In genomic region chr3:20760981-20761380, GRCh38 we compare ENCODE assay signal across 26 cellular contexts.
"Had no signal": no experiment of that assay in that cellular context is flagged by ENCODE, and none has a peak within 500 bp of the region (broad histone marks: within the 10 kb centered on the region; RNA-seq: fewer than 3 reads in every experiment).

No MANE protein-coding gene starts in this region.

- DNase-seq: activated CD4-positive, alpha-beta T cell treated with anti-CD3 and anti-CD28 coated beads for 48 hours; activated CD4-positive, alpha-beta T cell treated with anti-CD3 and anti-CD28 coated beads, Interleukin-2, amount 50 U/mL, for 48 hours; activated CD8-positive, alpha-beta memory T cell treated with anti-CD3 and anti-CD28 coated beads for 24 hours; activated effector memory CD4-positive, alpha-beta T cell treated with Interleukin-2 at 50 U/mL for 16 hours; activated naive CD4-positive, alpha-beta T cell treated with anti-CD3 and anti-CD28 coated beads for 36 hours; activated naive CD8-positive, alpha-beta T cell treated with anti-CD3 and anti-CD28 coated beads for 36 hours; adrenal gland; aorta; cortex of kidney; effector memory CD8-positive, alpha-beta T cell; hippocampal formation; immature natural killer cell; kidney; naive thymus-derived CD8-positive, alpha-beta T cell; nucleus accumbens; pancreas; retina; stimulated activated CD4-positive, alpha-beta T cell treated with anti-CD3 and anti-CD28 coated beads, Interleukin-15, amount 100 ng/mL, for 24 hours; stimulated activated CD4-positive, alpha-beta T cell treated with anti-CD3 and anti-CD28 coated beads, Interleukin-2, amount 100 ng/mL, for 24 hours; stimulated activated naive CD4-positive, alpha-beta T cell; tibial artery; upper lobe of right lung had no signal

- H3K4me1 ChIP-seq: adrenal gland, gastroesophageal sphincter, pancreas, prostate gland, suprapubic skin, tibial artery, upper lobe of right lung had no signal

- H3K36me3 ChIP-seq: adrenal gland, gastroesophageal sphincter, pancreas, prostate gland, suprapubic skin, tibial artery, upper lobe of right lung had no signal

- H3K27me3 ChIP-seq: adrenal gland, gastroesophageal sphincter, pancreas, suprapubic skin, tibial artery, upper lobe of right lung had no signal

- H3K27ac ChIP-seq: adrenal gland, gastroesophageal sphincter, pancreas, prostate gland, suprapubic skin, tibial artery, upper lobe of right lung, VCaP had no signal

- H3K9me3 ChIP-seq: adrenal gland, gastroesophageal sphincter, pancreas, prostate gland, suprapubic skin, tibial artery, upper lobe of right lung had no signal

- H3K4me3 ChIP-seq: adrenal gland, gastroesophageal sphincter, pancreas, prostate gland, suprapubic skin, tibial artery, upper lobe of right lung had no signal
